Comparison of ENCODE assay signal across 13 cellular contexts in the genomic region with DNA sequence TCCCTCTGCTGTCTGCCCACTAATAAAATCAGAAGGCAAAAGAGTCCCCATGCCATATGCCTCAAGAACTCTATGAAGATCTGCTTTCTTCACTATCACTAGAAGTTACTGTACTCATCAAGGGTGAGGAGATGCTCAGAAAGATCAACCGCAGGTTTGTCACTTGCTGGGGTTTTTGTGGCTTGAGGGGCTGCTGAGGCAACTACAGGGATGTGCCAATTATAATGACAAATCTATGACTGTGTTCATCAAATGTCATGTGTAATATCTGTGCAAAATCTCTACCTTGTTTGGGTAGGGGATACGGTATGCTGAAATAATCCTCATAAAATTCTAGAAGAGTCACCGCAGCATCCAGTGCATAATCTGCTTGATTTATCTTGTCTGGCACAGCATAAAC. TPM values are rescaled to one million over a fixed set of nuclear protein-coding genes. Genes with fewer than 3 reads are reported as not detected.
DNase-seq lines count a peak whose midpoint lies in the region; ATAC-seq and TF ChIP-seq lines count a peak whose summit lies in the region.
"Had no signal": no experiment of that assay in that cellular context is flagged by ENCODE, and none has a peak within 500 bp of the region (broad histone marks: within the 10 kb centered on the region; RNA-seq: fewer than 3 reads in every experiment).

No MANE protein-coding gene starts in this region.

- ATAC-seq in activated T-helper 17 cell treated with anti-CD3 and anti-CD28 coated beads, Interleukin-2, amount 50 U/mL, for 72 hours (replicated peaks) = peak; percentile 95
- peak; percentile 7 for ATAC-seq in omental fat pad (ENCODE audit: low FRiP score)
- no peak for ATAC-seq in GM21619 (IDR thresholded peaks at IDR 0.05; ENCODE audit: unreplicated experiment)
- no peak for ATAC-seq in HG02610 (IDR thresholded peaks at IDR 0.05; ENCODE audit: unreplicated experiment)
- no peak for ATAC-seq in heart right ventricle
- ATAC-seq: WTC11 had no signal

- H3K4me3 Mint-ChIP-seq in activated T-helper 17 cell treated with anti-CD3 and anti-CD28 coated beads, Interleukin-2, amount 50 U/mL, for 72 hours = peak overlapping the region; percentile 7
- H3K4me3 Mint-ChIP-seq: WTC11 had no signal

- DNase-seq in activated gamma-delta T cell treated with Interleukin-2 at 50 U/mL for 16 hours (peak; percentile 54), activated gamma-delta T cell (lab: John Stamatoyannopoulos, UW) (no peak), omental fat pad (ENCODE audit: low spot score) (no peak), NCI-H82 treated with DMSO at 0.1 percent for 48 hours (lab: John Stamatoyannopoulos, UW; ENCODE audit: unreplicated experiment) (no peak), heart right ventricle (no peak)
- DNase-seq: brain microvascular endothelial cell, head of caudate nucleus, NCI-H1930 had no signal

- peaks cover 26% of the 10 kb centered on the region for H3K4me1 Mint-ChIP-seq in activated T-helper 17 cell treated with anti-CD3 and anti-CD28 coated beads, Interleukin-2, amount 50 U/mL, for 72 hours

- peaks cover 0 to 100% (median 36%) of the 10 kb centered on the region in 9 donors for H3K36me3 ChIP-seq in heart right ventricle

- no peak overlapping the region for H3K4me3 ChIP-seq in heart right ventricle

- H3K4me1 ChIP-seq in heart right ventricle = peaks cover 0 to 14% (median 0%) of the 10 kb centered on the region in 9 donors

- H3K9me3 Mint-ChIP-seq in activated T-helper 17 cell treated with anti-CD3 and anti-CD28 coated beads, Interleukin-2, amount 50 U/mL, for 72 hours = no peaks in the 10 kb centered on the region
- H3K9me3 Mint-ChIP-seq: WTC11 had no signal

- no peak overlapping the region for H3K27ac ChIP-seq in heart right ventricle
- H3K27ac ChIP-seq: brain microvascular endothelial cell, KMS-11 had no signal

- H3K27me3 Mint-ChIP-seq in activated T-helper 17 cell treated with anti-CD3 and anti-CD28 coated beads, Interleukin-2, amount 50 U/mL, for 72 hours = no peaks in the 10 kb centered on the region

- peak overlapping the region; percentile 68 for H3K27ac Mint-ChIP-seq in activated T-helper 17 cell treated with anti-CD3 and anti-CD28 coated beads, Interleukin-2, amount 50 U/mL, for 72 hours
- H3K27ac Mint-ChIP-seq: WTC11 had no signal

- intact Hi-C loops in heart right ventricle (cut with DNase I) = no loop called here

- TF ChIP-seq CTCF in omental fat pad (IDR thresholded peaks at IDR 0.05) (no peak), heart right ventricle (IDR thresholded peaks at IDR 0.05) (no peak)

- peaks cover 97% of the 10 kb centered on the region for H3K36me3 Mint-ChIP-seq in activated T-helper 17 cell treated with anti-CD3 and anti-CD28 coated beads, Interleukin-2, amount 50 U/mL, for 72 hours (ENCODE audit: low read depth)

- 97 to 98% methylated on average over 3 of the region's 3 CpGs for WGBS in heart right ventricle, 2 donors

- H3K9me3 ChIP-seq in heart right ventricle = peaks cover 0 to 8% (median 0%) of the 10 kb centered on the region in 11 donors

- H3K27me3 ChIP-seq in heart right ventricle = no peaks in the 10 kb centered on the region
- H3K27me3 ChIP-seq: brain microvascular endothelial cell had no signal

RNA-seq across cellular contexts. Expression of a gene that starts 13.0 kb away (rescaled TPM):
- 100 to 1,000 TPM in 1 of 2 donors, 10 to 100 TPM in 1; 65.5 to 104 TPM for total RNA-seq in activated T-helper 17 cell treated with anti-CD3 and anti-CD28 coated beads, Interleukin-2, amount 50 U/mL, for 72 hours
- total RNA-seq in omental fat pad (10 to 100 TPM; 35.2 to 56.2 (median 51.2) TPM), heart right ventricle (100 to 1,000 TPM in 1 of 10 donors, 10 to 100 TPM in 9; 26.6 to 106 (median 43.6) TPM)
- polyA plus RNA-seq in heart right ventricle = 1 to 10 TPM; 4.4 to 8.1 TPM

Comparison
In these comparisons a context has a peak if more than half of its experiments do, and no peak if none do; other contexts are left out.
1. ATAC-seq: peak in activated T-helper 17 cell treated with anti-CD3 and anti-CD28 coated beads, Interleukin-2, amount 50 U/mL, for 72 hours (single experiment) and omental fat pad (single experiment); none in GM21619 (single experiment), HG02610 (single experiment) and heart right ventricle (0 of 8).